Comparison of ENCODE assay signal across 8 cellular contexts in genomic region chr20:38472513-38473352, GRCh38. TPM values are rescaled to one million over a fixed set of nuclear protein-coding genes. Genes with fewer than 3 reads are reported as not detected.
DNase-seq lines count a peak whose midpoint lies in the region; ATAC-seq, FAIRE-seq and TF ChIP-seq lines count a peak whose summit lies in the region.

RALGAPB (plus strand) TSS chr20:38472843; CDS start chr20:38488433, 15,590 bp downstream.

- H3K4me3 Mint-ChIP-seq in activated T-helper 2 cell treated with anti-CD3 and anti-CD28 coated beads, Interferon-gamma antibody, Interleukin-2, Interleukin-4, amounts not matched to agents 10 μg/mL and 5 μg/mL and 100 μg/mL, durations not matched to agents 14 hours and 24 hours and 36 hours (ENCODE audit: low read depth) = peak within 1 kb of the TSS; percentile 84
- peak within 1 kb of the TSS; percentile 83 to 93 (median 87) for H3K4me3 Mint-ChIP-seq in naive thymus-derived CD8-positive, alpha-beta T cell

- peak; percentile 89 for TF ChIP-seq CTCF in RWPE2 (IDR thresholded peaks at IDR 0.05; ENCODE audit: poor library complexity, severe bottlenecking)
- TF ChIP-seq CTCF in fibroblast of mammary gland (conservative IDR thresholded peaks at IDR 0.05; ENCODE audit: control insufficient read depth, insufficient read depth, low read depth, low read length) = peak; percentile 35

- peak; percentile 49 for TF ChIP-seq POLR2A in H54 (IDR thresholded peaks at IDR 0.05; ENCODE audit: low read depth, low read length)

- peaks cover 14% of the 10 kb centered on the region for H3K36me3 Mint-ChIP-seq in activated T-helper 2 cell treated with anti-CD3 and anti-CD28 coated beads, Interferon-gamma antibody, Interleukin-2, Interleukin-4, amounts not matched to agents 10 μg/mL and 5 μg/mL and 100 μg/mL, durations not matched to agents 14 hours and 24 hours and 36 hours (ENCODE audit: low read depth)
- H3K36me3 Mint-ChIP-seq in naive thymus-derived CD8-positive, alpha-beta T cell = peaks cover 0 to 10% (median 1%) of the 10 kb centered on the region in 3 donors

- H3K27ac Mint-ChIP-seq in activated T-helper 2 cell treated with anti-CD3 and anti-CD28 coated beads, Interferon-gamma antibody, Interleukin-2, Interleukin-4, amounts not matched to agents 10 μg/mL and 5 μg/mL and 100 μg/mL, durations not matched to agents 14 hours and 24 hours and 36 hours = peak within 1 kb of the TSS; percentile 67
- H3K27ac Mint-ChIP-seq in naive thymus-derived CD8-positive, alpha-beta T cell = peak within 1 kb of the TSS; percentile 91 to 96 (median 94)

- peak; percentile 85 for FAIRE-seq in H54 (lab: Jason Lieb, UNC)

- peaks cover 24% of the 10 kb centered on the region for H3K4me1 Mint-ChIP-seq in activated T-helper 2 cell treated with anti-CD3 and anti-CD28 coated beads, Interferon-gamma antibody, Interleukin-2, Interleukin-4, amounts not matched to agents 10 μg/mL and 5 μg/mL and 100 μg/mL, durations not matched to agents 14 hours and 24 hours and 36 hours (ENCODE audit: low read depth)
- peaks cover 22 to 54% (median 52%) of the 10 kb centered on the region in 4 donors for H3K4me1 Mint-ChIP-seq in naive thymus-derived CD8-positive, alpha-beta T cell

- peak within 1 kb of the TSS; percentile 50 for H3K27ac ChIP-seq in RWPE2 (ENCODE audit: poor library complexity, severe bottlenecking)

- H3K36me3 ChIP-seq in RWPE2 (ENCODE audit: low read depth) = peaks cover 8% of the 10 kb centered on the region

- H3K9me3 Mint-ChIP-seq in activated T-helper 2 cell treated with anti-CD3 and anti-CD28 coated beads, Interferon-gamma antibody, Interleukin-2, Interleukin-4, amounts not matched to agents 10 μg/mL and 5 μg/mL and 100 μg/mL, durations not matched to agents 14 hours and 24 hours and 36 hours = no peaks in the 10 kb centered on the region
- H3K9me3 Mint-ChIP-seq in naive thymus-derived CD8-positive, alpha-beta T cell = peaks cover 0 to 1% (median 0%) of the 10 kb centered on the region in 9 donors

- POLR2A ChIA-PET in naive thymus-derived CD8-positive, alpha-beta T cell (lab: Charles Lee) = interaction anchor here (0.5 to 4.4 kb wide), 12 partner anchors 8 to 1183 kb away, joined by 3 to 65 read pairs (median 3); partner anchors contain the start of genes ACTR5, MANBAL, PPP1R16B and SNHG17

- H3K27me3 Mint-ChIP-seq in activated T-helper 2 cell treated with anti-CD3 and anti-CD28 coated beads, Interferon-gamma antibody, Interleukin-2, Interleukin-4, amounts not matched to agents 10 μg/mL and 5 μg/mL and 100 μg/mL, durations not matched to agents 14 hours and 24 hours and 36 hours (ENCODE audit: low read depth) = peaks cover 5% of the 10 kb centered on the region
- no peaks in the 10 kb centered on the region for H3K27me3 Mint-ChIP-seq in naive thymus-derived CD8-positive, alpha-beta T cell

- ATAC-seq in RWPE2 (ENCODE audit: low read depth) = peak; percentile 95
- peak; percentile 93 to 95 for ATAC-seq in naive thymus-derived CD8-positive, alpha-beta T cell

- H3K4me3 ChIP-seq in RWPE2 (ENCODE audit: severe bottlenecking) = peak within 1 kb of the TSS; percentile 96
- H3K4me3 ChIP-seq in fibroblast of mammary gland (ENCODE audit: control insufficient read depth, low read depth, low read length) = peak within 1 kb of the TSS; percentile 85

- peaks cover 13% of the 10 kb centered on the region for H3K4me1 ChIP-seq in RWPE2 (ENCODE audit: insufficient read depth, poor library complexity, severe bottlenecking)

- intact Hi-C loops in activated T-helper 2 cell treated with anti-CD3 and anti-CD28 coated beads, Interferon-gamma antibody, Interleukin-2, Interleukin-4, amounts not matched to agents 10 μg/mL and 5 μg/mL and 100 μg/mL, durations not matched to agents 14 hours and 24 hours and 36 hours (cut with micrococcal nuclease) = loop anchor here (1.0 kb wide), 2 partner anchors 26 to 37 kb away; partner anchors contain the start of gene SNHG17

- H3K9me3 ChIP-seq in RWPE2 (ENCODE audit: severe bottlenecking) = no peaks in the 10 kb centered on the region

- no peaks in the 10 kb centered on the region for H3K27me3 ChIP-seq in RWPE2 (ENCODE audit: insufficient read depth, poor library complexity, severe bottlenecking)

- DNase-seq in ELR (ENCODE audit: low read depth) = peak; percentile 100
- peak; percentile 90 for DNase-seq in H54 (ENCODE audit: insufficient read length, low spot score)
- peak; percentile 98 for DNase-seq in LoVo (ENCODE audit: low spot score)
- DNase-seq in RWPE2 (ENCODE audit: low spot score) = peak; percentile 100
- DNase-seq in activated T-helper 2 cell treated with anti-CD3 and anti-CD28 coated beads, Interferon-gamma antibody, Interleukin-2, Interleukin-4, amounts not matched to agents 10 μg/mL and 5 μg/mL and 100 μg/mL, durations not matched to agents 14 hours and 24 hours and 36 hours (ENCODE audit: low spot score) = peak; percentile 98
- peak; percentile 96 for DNase-seq in fibroblast of mammary gland (ENCODE audit: low read depth)
- DNase-seq in naive thymus-derived CD8-positive, alpha-beta T cell = peak; percentile 94 to 99 (median 98)
- peak; percentile 93 to 98 (median 98) for DNase-seq in stimulated activated naive CD4-positive, alpha-beta T cell (lab: John Stamatoyannopoulos, UW)

RNA-seq across cellular contexts. Expression of gene RALGAPB, which starts in this region (rescaled TPM):
- 30.0 and 33.1 TPM in 2 replicates for total RNA-seq in activated T-helper 2 cell treated with anti-CD3 and anti-CD28 coated beads, Interferon-gamma antibody, Interleukin-2, Interleukin-4, amounts not matched to agents 10 μg/mL and 5 μg/mL and 100 μg/mL, durations not matched to agents 14 hours and 24 hours and 36 hours
- 10 to 100 TPM; 49.7 to 56.2 TPM for total RNA-seq in naive thymus-derived CD8-positive, alpha-beta T cell
- polyA plus RNA-seq in naive thymus-derived CD8-positive, alpha-beta T cell = 10 to 100 TPM in 1 of 3 donors, 1 to 10 TPM in 2; 8.8 to 13.8 (median 9.3) TPM

Comparison
In these comparisons a context has a peak if more than half of its experiments do, and no peak if none do; other contexts are left out.
1. Peak in every context shown above with its lines: DNase-seq, ATAC-seq, H3K4me3 ChIP-seq and H3K27ac ChIP-seq.